Comparison of ENCODE assay signal across 10 cellular contexts in genomic region chr10:101780187-101780817, GRCh38. TPM values are rescaled to one million over a fixed set of nuclear protein-coding genes. Genes with fewer than 3 reads are reported as not detected.
DNase-seq lines count a peak whose midpoint lies in the region; ATAC-seq and TF ChIP-seq lines count a peak whose summit lies in the region.
"Had no signal": no experiment of that assay in that cellular context is flagged by ENCODE, and none has a peak within 500 bp of the region (broad histone marks: within the 10 kb centered on the region; RNA-seq: fewer than 3 reads in every experiment).

No MANE protein-coding gene starts in this region.

- H3K9me3 ChIP-seq in hepatocyte (ENCODE audit: low read depth), result no peaks in the 10 kb centered on the region

- H3K27ac Mint-ChIP-seq in T-helper 2 cell treated with Interferon-gamma antibody and Interleukin-4, amounts not matched to agents 5 μg/mL and 100 μg/mL, for 36 hours, result no peak overlapping the region
- H3K27ac Mint-ChIP-seq in activated CD4-positive, alpha-beta memory T cell treated with anti-CD3 and anti-CD28 coated beads for 36 hours, result no peak overlapping the region
- peak overlapping the region; percentile 47 for H3K27ac Mint-ChIP-seq in stimulated activated naive B cell treated with anti-CD40 and anti-IgM and Interleukin-4, amounts not matched to agents 10 μg/mL and 1 μg/mL and 100 μg/mL, for 72 hours

- H3K4me1 ChIP-seq in hepatocyte (ENCODE audit: insufficient read depth), result peaks cover 32% of the 10 kb centered on the region

- no peak for DNase-seq in T-helper 2 cell treated with Interferon-gamma antibody and Interleukin-4, amounts not matched to agents 5 μg/mL and 100 μg/mL, for 36 hours (ENCODE audit: low spot score)
- DNase-seq in T-helper 2 cell (no peak), hepatocyte (ENCODE audit: low spot score) (no peak), NCI-H2081 (lab: John Stamatoyannopoulos, UW) (no peak), NCI-H187 (lab: John Stamatoyannopoulos, UW) (no peak)
- no peak for DNase-seq in activated CD4-positive, alpha-beta memory T cell treated with anti-CD3 and anti-CD28 coated beads for 36 hours
- no peak for DNase-seq in stimulated activated naive B cell treated with anti-CD40 and anti-IgM and Interleukin-4, amounts not matched to agents 10 μg/mL and 1 μg/mL and 100 μg/mL, for 72 hours
- DNase-seq: GOT3 had no signal

- H3K9me3 Mint-ChIP-seq in T-helper 2 cell treated with Interferon-gamma antibody and Interleukin-4, amounts not matched to agents 5 μg/mL and 100 μg/mL, for 36 hours, result no peaks in the 10 kb centered on the region
- no peaks in the 10 kb centered on the region for H3K9me3 Mint-ChIP-seq in activated CD4-positive, alpha-beta memory T cell treated with anti-CD3 and anti-CD28 coated beads for 36 hours
- no peaks in the 10 kb centered on the region for H3K9me3 Mint-ChIP-seq in stimulated activated naive B cell treated with anti-CD40 and anti-IgM and Interleukin-4, amounts not matched to agents 10 μg/mL and 1 μg/mL and 100 μg/mL, for 72 hours

- no peak overlapping the region for H3K27ac ChIP-seq in hepatocyte

- H3K9me2 ChIP-seq in hepatocyte (replicated peaks; ENCODE audit: insufficient read depth), result no peaks in the 10 kb centered on the region

- intact Hi-C loops in activated CD4-positive, alpha-beta memory T cell treated with anti-CD3 and anti-CD28 coated beads for 36 hours (cut with micrococcal nuclease), result loop anchor here (2.0 to 5.0 kb wide), 5 partner anchors 63 to 568 kb away; partner anchors contain the start of genes DPCD, LBX1 and POLL

- H3K4me1 Mint-ChIP-seq in T-helper 2 cell treated with Interferon-gamma antibody and Interleukin-4, amounts not matched to agents 5 μg/mL and 100 μg/mL, for 36 hours (ENCODE audit: low read depth), result peaks cover 39% of the 10 kb centered on the region
- H3K4me1 Mint-ChIP-seq in activated CD4-positive, alpha-beta memory T cell treated with anti-CD3 and anti-CD28 coated beads for 36 hours (ENCODE audit: low read depth), result peaks cover 57% of the 10 kb centered on the region
- H3K4me1 Mint-ChIP-seq in stimulated activated naive B cell treated with anti-CD40 and anti-IgM and Interleukin-4, amounts not matched to agents 10 μg/mL and 1 μg/mL and 100 μg/mL, for 72 hours, result peaks cover 51 to 80% of the 10 kb centered on the region in 2 donors

- CTCF ChIA-PET in activated CD4-positive, alpha-beta memory T cell treated with anti-CD3 and anti-CD28 coated beads for 36 hours (lab: Charles Lee), result interaction anchor here (0.6 to 10.2 kb wide), 20 partner anchors 8 to 567 kb away, joined by 3 to 197 read pairs (median 8); partner anchors contain the start of genes DPCD, OGA and POLL

- POLR2A ChIA-PET in activated CD4-positive, alpha-beta memory T cell treated with anti-CD3 and anti-CD28 coated beads for 36 hours (lab: Charles Lee), result interaction anchor here (1.7 kb wide), 1 partner anchor 177 kb away, joined by 6 read pairs; no protein-coding TSS in a partner anchor

- no peaks in the 10 kb centered on the region for H3K79me2 ChIP-seq in hepatocyte

- 25% methylated on average over 17 of the region's 17 CpGs for WGBS in hepatocyte (ENCODE audit: low lambda C conversion rate, missing lambda C conversion rate)

- H3K27me3 ChIP-seq in hepatocyte, result peaks cover 37% of the 10 kb centered on the region

- H3K36me3 Mint-ChIP-seq in T-helper 2 cell treated with Interferon-gamma antibody and Interleukin-4, amounts not matched to agents 5 μg/mL and 100 μg/mL, for 36 hours (ENCODE audit: low read depth), result peaks cover 24% of the 10 kb centered on the region
- H3K36me3 Mint-ChIP-seq in activated CD4-positive, alpha-beta memory T cell treated with anti-CD3 and anti-CD28 coated beads for 36 hours, result peaks cover 24% of the 10 kb centered on the region
- peaks cover 27 to 47% of the 10 kb centered on the region in 2 donors for H3K36me3 Mint-ChIP-seq in stimulated activated naive B cell treated with anti-CD40 and anti-IgM and Interleukin-4, amounts not matched to agents 10 μg/mL and 1 μg/mL and 100 μg/mL, for 72 hours

- no peaks in the 10 kb centered on the region for H3K36me3 ChIP-seq in hepatocyte (replicated peaks; ENCODE audit: insufficient read depth, low read depth)

- H3K27me3 Mint-ChIP-seq in T-helper 2 cell treated with Interferon-gamma antibody and Interleukin-4, amounts not matched to agents 5 μg/mL and 100 μg/mL, for 36 hours (ENCODE audit: low read depth), result peaks cover 24% of the 10 kb centered on the region
- peaks cover 27% of the 10 kb centered on the region for H3K27me3 Mint-ChIP-seq in activated CD4-positive, alpha-beta memory T cell treated with anti-CD3 and anti-CD28 coated beads for 36 hours
- H3K27me3 Mint-ChIP-seq in stimulated activated naive B cell treated with anti-CD40 and anti-IgM and Interleukin-4, amounts not matched to agents 10 μg/mL and 1 μg/mL and 100 μg/mL, for 72 hours, result peaks cover 26 to 30% of the 10 kb centered on the region in 2 donors

- peak overlapping the region; percentile 95 for H3K4me2 ChIP-seq in hepatocyte

- TF ChIP-seq CTCF in hepatocyte (IDR thresholded peaks at IDR 0.05; ENCODE audit: poor library complexity), result no peak

- peak overlapping the region; percentile 50 for H2AFZ ChIP-seq in hepatocyte

- no peak overlapping the region for H3K4me3 ChIP-seq in hepatocyte

- no peaks in the 10 kb centered on the region for H4K20me1 ChIP-seq in hepatocyte (ENCODE audit: insufficient read depth, poor library complexity, severe bottlenecking)

- ATAC-seq in stimulated activated naive B cell treated with anti-CD40 and anti-IgM and Interleukin-4, amounts not matched to agents 10 μg/mL and 1 μg/mL and 100 μg/mL, for 72 hours (replicated peaks), result no peak
- ATAC-seq in GM21717 (IDR thresholded peaks at IDR 0.05; ENCODE audit: unreplicated experiment), result no peak

- peak overlapping the region; percentile 76 for H3K4me3 Mint-ChIP-seq in T-helper 2 cell treated with Interferon-gamma antibody and Interleukin-4, amounts not matched to agents 5 μg/mL and 100 μg/mL, for 36 hours
- peak overlapping the region; percentile 55 for H3K4me3 Mint-ChIP-seq in activated CD4-positive, alpha-beta memory T cell treated with anti-CD3 and anti-CD28 coated beads for 36 hours
- peak overlapping the region; percentile 75 to 86 for H3K4me3 Mint-ChIP-seq in stimulated activated naive B cell treated with anti-CD40 and anti-IgM and Interleukin-4, amounts not matched to agents 10 μg/mL and 1 μg/mL and 100 μg/mL, for 72 hours

RNA-seq across cellular contexts. Expression of gene NPM3, which starts 2.9 kb away (rescaled TPM):
- 100 to 1,000 TPM; 168 to 172 TPM for total RNA-seq in activated CD4-positive, alpha-beta memory T cell treated with anti-CD3 and anti-CD28 coated beads for 36 hours
- 69.4 and 71.6 TPM in 2 replicates for total RNA-seq in hepatocyte
- polyA plus RNA-seq in hepatocyte, result 4.0 and 5.1 TPM in 2 replicates

RNA-seq across cellular contexts. Expression of gene FGF8, which starts 4.4 kb away (rescaled TPM):
- not detected for total RNA-seq in activated CD4-positive, alpha-beta memory T cell treated with anti-CD3 and anti-CD28 coated beads for 36 hours
- total RNA-seq in hepatocyte, result not detected in 2 replicates
- polyA plus RNA-seq in hepatocyte, result not detected in 2 replicates
- polyA plus RNA-seq: BJ had no signal

RNA-seq across cellular contexts. Expression of gene OGA, which starts 37.9 kb away (rescaled TPM):
- 100 to 1,000 TPM in 1 of 2 experiments, 10 to 100 TPM in 1; 93.2 to 105 TPM for total RNA-seq in activated CD4-positive, alpha-beta memory T cell treated with anti-CD3 and anti-CD28 coated beads for 36 hours
- 66.4 and 76.8 TPM in 2 replicates for total RNA-seq in hepatocyte
- polyA plus RNA-seq in hepatocyte, result 46.1 and 55.7 TPM in 2 replicates
